Comparison of ENCODE assay signal across 1 cellular context in the genomic region with DNA sequence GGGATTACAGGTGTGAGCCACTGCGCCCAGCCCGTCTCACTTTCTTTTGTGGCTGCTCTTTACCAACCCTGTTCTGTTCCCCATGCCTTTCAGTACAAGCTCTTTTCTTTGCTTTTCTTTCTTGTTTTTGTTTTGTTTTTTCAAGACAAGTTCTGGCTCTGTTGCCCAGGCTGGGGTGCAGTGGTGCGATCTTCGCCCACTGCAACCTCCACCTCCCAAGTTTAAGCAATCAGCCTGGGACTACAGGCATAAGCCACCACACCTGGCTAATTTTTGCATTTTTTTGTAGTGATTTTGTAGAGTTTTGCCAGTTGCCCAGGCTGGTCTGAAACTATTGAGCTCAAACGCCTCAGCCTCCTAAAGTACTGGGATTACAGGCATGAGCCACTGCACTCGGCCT.
TF ChIP-seq lines count a peak whose summit lies in the region.

No MANE protein-coding gene starts in this region.

TF ChIP-seq in HepG2, 621 proteins besides CTCF, POLR2A, EP300 and RAD21:
- TF ChIP-seq PHF21A (CRISPR knock-in tag; IDR thresholded peaks at IDR 0.05), result no peak
